8 cellular contexts compared by ENCODE assay signal in the genomic region with DNA sequence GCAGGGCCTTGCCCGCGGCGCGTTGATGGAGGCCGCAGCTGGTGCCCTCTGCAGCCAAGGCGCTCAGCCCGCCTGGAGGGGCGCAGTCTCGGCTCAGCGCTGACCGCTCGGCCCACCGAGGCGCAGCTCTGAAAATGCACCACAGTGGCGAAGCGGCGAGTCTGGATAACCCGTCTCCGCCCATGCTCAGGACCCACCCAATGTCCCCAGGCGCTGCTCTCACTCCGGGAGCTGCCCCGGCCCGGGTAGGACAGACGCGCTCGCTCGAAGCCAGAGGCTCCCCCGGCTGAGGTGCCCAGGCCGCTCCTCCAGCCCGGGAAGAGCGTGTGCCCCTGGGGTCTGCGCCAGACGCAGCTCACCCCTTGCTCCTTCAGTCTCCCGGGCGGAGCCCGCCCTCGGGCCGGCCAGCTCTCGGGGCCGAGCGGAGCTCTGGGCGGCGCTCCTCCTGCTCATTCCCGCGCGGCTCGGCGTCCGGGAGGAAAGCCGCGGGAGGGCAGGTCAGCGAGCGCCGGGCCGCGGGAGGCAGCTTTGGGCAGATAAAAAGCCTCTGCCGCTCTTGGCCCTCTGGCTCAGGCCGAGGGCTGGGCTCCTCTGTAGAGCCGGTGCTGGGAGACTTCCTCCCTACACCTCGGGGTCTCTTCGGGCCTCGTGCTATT. TPM values are rescaled to one million over a fixed set of nuclear protein-coding genes. Genes with fewer than 3 reads are reported as not detected.
DNase-seq lines count a peak whose midpoint lies in the region; ATAC-seq and TF ChIP-seq lines count a peak whose summit lies in the region.

No MANE protein-coding gene starts in this region.

- in situ Hi-C loops in Caki2 (cut with HindIII; ENCODE audit: low pct_unique_long_range_greater_than_20kb, low sequenced_read_pairs), result no loop called here

- no peak overlapping the region for H2BK15ac ChIP-seq in neuronal stem cell (ENCODE audit: low read length)

- peak overlapping the region; percentile 67 for H3K23ac ChIP-seq in neuronal stem cell (ENCODE audit: low read depth, low read length, poor library complexity)

- H3K27ac ChIP-seq in neuronal stem cell (replicated peaks; ENCODE audit: low read length), result no peak overlapping the region

- no peak overlapping the region for H3K4ac ChIP-seq in neuronal stem cell (ENCODE audit: low read length)

- CTCF ChIA-PET in activated CD4-positive, alpha-beta memory T cell treated with anti-CD3 and anti-CD28 coated beads for 36 hours (lab: Charles Lee), result interaction anchor here (0.8 kb wide), 1 partner anchor 883 kb away, joined by 3 read pairs; no protein-coding TSS in a partner anchor

- TF ChIP-seq CTCF in foreskin fibroblast (IDR thresholded peaks at IDR 0.05; ENCODE audit: low read depth, low read length), result no peak

- peak; percentile 30 for ATAC-seq in GM19043 (IDR thresholded peaks at IDR 0.05; ENCODE audit: low read depth, unreplicated experiment)

- no CpG with 5 or more reads among the region's 62 CpGs for WGBS in neuronal stem cell (ENCODE audit: extremely low coverage in 2 of 2, insufficient read length in 2 of 2, insufficient replicate concordance in 1 of 2), 2 donors

- H2BK12ac ChIP-seq in neuronal stem cell (ENCODE audit: low read length), result no peak overlapping the region

- H3K9ac ChIP-seq in neuronal stem cell (ENCODE audit: low read depth, low read length, poor library complexity), result no peak overlapping the region

- POLR2A ChIA-PET in activated CD4-positive, alpha-beta memory T cell treated with anti-CD3 and anti-CD28 coated beads for 36 hours (lab: Charles Lee), result no interaction called here

- peak overlapping the region; percentile 75 for H3K18ac ChIP-seq in neuronal stem cell (ENCODE audit: low read length)

- H3K4me3 ChIP-seq in foreskin fibroblast (ENCODE audit: low read depth in 1 of 2, low read length in 2 of 2), result peak overlapping the region; percentile 45 to 53
- peak overlapping the region; percentile 47 to 73 for H3K4me3 ChIP-seq in neuronal stem cell (ENCODE audit: low read length in 2 of 2)

- intact Hi-C loops in activated CD4-positive, alpha-beta memory T cell treated with anti-CD3 and anti-CD28 coated beads for 36 hours (cut with micrococcal nuclease), result loop anchor here (2.0 to 5.0 kb wide), 3 partner anchors 14 to 177 kb away; partner anchors contain the start of gene PSMD14

- peaks cover 2 to 24% of the 10 kb centered on the region in 2 donors for H3K36me3 ChIP-seq in neuronal stem cell (replicated peaks in 1 of 2; ENCODE audit: control insufficient read depth in 2 of 2, insufficient read depth in 2 of 2, low read length in 2 of 2)

- H3K27ac Mint-ChIP-seq in activated CD4-positive, alpha-beta memory T cell treated with anti-CD3 and anti-CD28 coated beads for 36 hours, result no peak overlapping the region

- peak overlapping the region; percentile 99 for H2AFZ ChIP-seq in neuronal stem cell (ENCODE audit: low read length)

- H2AK5ac ChIP-seq in neuronal stem cell (ENCODE audit: low read depth, low read length), result no peak overlapping the region

- H3K9me3 ChIP-seq in neuronal stem cell (replicated peaks in 1 of 2; ENCODE audit: control insufficient read depth in 2 of 2, insufficient read depth in 1 of 2, low read depth in 1 of 2, low read length in 2 of 2), result no peaks in the 10 kb centered on the region

- DNase-seq in Caki2 (ENCODE audit: low read depth) (peak; percentile 30), HK-2 (ENCODE audit: unreplicated experiment) (peak; percentile 72), foreskin fibroblast (peak in 1 of 2 donors; percentile 66), neuronal stem cell (ENCODE audit: low spot score) (peak; percentile 63), germinal center (ENCODE audit: low spot score) (no peak), NCI-H446 (lab: John Stamatoyannopoulos, UW) (no peak)
- no peak for DNase-seq in activated CD4-positive, alpha-beta memory T cell treated with anti-CD3 and anti-CD28 coated beads for 36 hours

- peaks cover 49% of the 10 kb centered on the region for H3K27me3 Mint-ChIP-seq in activated CD4-positive, alpha-beta memory T cell treated with anti-CD3 and anti-CD28 coated beads for 36 hours

- peaks cover 47% of the 10 kb centered on the region for H3K4me1 Mint-ChIP-seq in activated CD4-positive, alpha-beta memory T cell treated with anti-CD3 and anti-CD28 coated beads for 36 hours (ENCODE audit: low read depth)

- no peak overlapping the region for H4K91ac ChIP-seq in neuronal stem cell (ENCODE audit: low read depth, low read length, poor library complexity)

- no peak overlapping the region for H4K8ac ChIP-seq in neuronal stem cell (ENCODE audit: low read depth, low read length)

- H3K4me1 ChIP-seq in neuronal stem cell (ENCODE audit: control insufficient read depth in 2 of 2, insufficient read depth in 1 of 2, low read depth in 1 of 2, low read length in 2 of 2), result peaks cover 6 to 14% of the 10 kb centered on the region in 2 donors

- peak overlapping the region; percentile 98 for H3K4me2 ChIP-seq in neuronal stem cell (ENCODE audit: insufficient read depth, low read length, poor library complexity, severe bottlenecking)

- H3K9me3 Mint-ChIP-seq in activated CD4-positive, alpha-beta memory T cell treated with anti-CD3 and anti-CD28 coated beads for 36 hours, result no peaks in the 10 kb centered on the region

- H3K36me3 Mint-ChIP-seq in activated CD4-positive, alpha-beta memory T cell treated with anti-CD3 and anti-CD28 coated beads for 36 hours, result peaks cover 3% of the 10 kb centered on the region

- H3K14ac ChIP-seq in neuronal stem cell (ENCODE audit: low read length), result no peak overlapping the region

- peaks cover 24 to 67% (median 66%) of the 10 kb centered on the region in 3 experiments for H3K27me3 ChIP-seq in neuronal stem cell (ENCODE audit: control insufficient read depth in 3 of 3, insufficient read depth in 3 of 3, low read depth in 1 of 3, low read length in 3 of 3)

- peak overlapping the region; percentile 45 for H3K4me3 Mint-ChIP-seq in activated CD4-positive, alpha-beta memory T cell treated with anti-CD3 and anti-CD28 coated beads for 36 hours

- no peaks in the 10 kb centered on the region for H3K79me1 ChIP-seq in neuronal stem cell (ENCODE audit: low read depth, low read length)

- H2BK120ac ChIP-seq in neuronal stem cell (ENCODE audit: low read depth, low read length), result no peak overlapping the region

- H2BK5ac ChIP-seq in neuronal stem cell (ENCODE audit: low read length), result no peak overlapping the region

RNA-seq across cellular contexts. Expression of gene TBR1, which starts 1.6 kb away (rescaled TPM):
- not detected in 2 replicates for total RNA-seq in Caki2 (2014; rRNA removed; shearing (Covaris generic); ENCODE audit: low replicate concordance)
- total RNA-seq in activated CD4-positive, alpha-beta memory T cell treated with anti-CD3 and anti-CD28 coated beads for 36 hours, result not detected
- polyA plus RNA-seq in neuronal stem cell (2013, experiment 1 of 2), result 0.01 TPM
- 0.01 TPM for polyA plus RNA-seq in neuronal stem cell (2013, experiment 2 of 2)

Comparison
In these comparisons a context has a peak if more than half of its experiments do, and no peak if none do; other contexts are left out.
1. DNase-seq: peak in Caki2 (single experiment), HK-2 (single experiment) and neuronal stem cell (single experiment); none in activated CD4-positive, alpha-beta memory T cell treated with anti-CD3 and anti-CD28 coated beads for 36 hours (single experiment), germinal center (single experiment) and NCI-H446 (0 of 2).